Comparison of ENCODE assay signal across 29 cellular contexts in the genomic region with DNA sequence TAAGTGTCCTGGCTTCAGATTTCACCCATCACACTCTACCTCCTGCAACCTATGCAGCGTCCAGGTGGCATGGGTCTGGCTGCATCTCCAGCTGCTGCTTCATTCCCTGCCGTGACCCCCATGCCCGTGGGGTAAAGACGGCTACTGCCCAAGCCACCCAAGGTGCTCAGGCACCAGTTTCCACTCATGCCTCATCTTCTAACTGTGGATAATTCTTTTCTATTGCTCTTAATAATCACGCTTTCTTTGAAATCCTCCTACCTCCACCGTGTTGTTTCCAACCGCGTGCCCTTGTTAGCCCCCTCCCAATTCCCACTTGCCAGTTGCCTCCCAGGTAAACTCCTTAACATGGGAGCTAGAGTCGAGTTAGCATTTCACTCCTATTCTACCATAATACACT.
"Had no signal": no experiment of that assay in that cellular context is flagged by ENCODE, and none has a peak within 500 bp of the region (broad histone marks: within the 10 kb centered on the region; RNA-seq: fewer than 3 reads in every experiment).

No MANE protein-coding gene starts in this region.

- H3K4me1 Mint-ChIP-seq: nephron progenitor cell; stimulated activated effector memory CD8-positive, alpha-beta T cell treated with anti-CD3 and anti-CD28 coated beads, Interleukin-12 subunit alpha, Interleukin-12 subunit beta, amount 100 ng/mL, for 72 hours; stimulated activated naive B cell treated with anti-CD40 and anti-IgM and Interleukin-4, amounts not matched to agents 10 μg/mL and 1 μg/mL and 100 μg/mL, for 72 hours had no signal

- H3K9ac ChIP-seq: neural progenitor cell, parathyroid adenoma had no signal

- ATAC-seq: natural killer cell treated with Interleukin-12 subunit alpha and Interleukin-12 subunit beta and Interleukin-15 and Interleukin-18, amount 100 ng/mL, for 72 hours; psoas muscle; right cardiac atrium; right lobe of liver; stimulated activated effector memory CD8-positive, alpha-beta T cell treated with anti-CD3 and anti-CD28 coated beads, Interleukin-12 subunit alpha, Interleukin-12 subunit beta, amount 100 ng/mL, for 72 hours had no signal

- H2AFZ ChIP-seq: neural progenitor cell, parathyroid adenoma had no signal

- H3K4me3 ChIP-seq: neural progenitor cell, ovary, psoas muscle, right lobe of liver, sigmoid colon, stomach, thoracic aorta, thyroid gland, tibial nerve, upper lobe of left lung, vagina had no signal

- H3K4me2 ChIP-seq: neural progenitor cell had no signal

- H3K79me2 ChIP-seq: parathyroid adenoma had no signal

- H3K36me3 ChIP-seq: neural progenitor cell, ovary, right lobe of liver, sigmoid colon, stomach, thoracic aorta, thyroid gland, tibial nerve, upper lobe of left lung, vagina had no signal

- H3K9me3 ChIP-seq: ovary, psoas muscle, right lobe of liver, stomach, thoracic aorta, thyroid gland, upper lobe of left lung, vagina had no signal

- H3K4me1 ChIP-seq: psoas muscle, right lobe of liver, sigmoid colon, stomach, thyroid gland, tibial nerve, upper lobe of left lung, vagina had no signal

- FAIRE-seq: small intestine, urothelium cell line had no signal

- H3K36me3 Mint-ChIP-seq: neural progenitor cell; stimulated activated effector memory CD8-positive, alpha-beta T cell treated with anti-CD3 and anti-CD28 coated beads, Interleukin-12 subunit alpha, Interleukin-12 subunit beta, amount 100 ng/mL, for 72 hours; stimulated activated naive B cell treated with anti-CD40 and anti-IgM and Interleukin-4, amounts not matched to agents 10 μg/mL and 1 μg/mL and 100 μg/mL, for 72 hours had no signal

- H3K4me3 Mint-ChIP-seq: natural killer cell treated with Interleukin-12 subunit alpha and Interleukin-12 subunit beta and Interleukin-15 and Interleukin-18, amount 100 ng/mL, for 72 hours; nephron progenitor cell; neural progenitor cell; stimulated activated effector memory CD8-positive, alpha-beta T cell treated with anti-CD3 and anti-CD28 coated beads, Interleukin-12 subunit alpha, Interleukin-12 subunit beta, amount 100 ng/mL, for 72 hours; stimulated activated naive B cell treated with anti-CD40 and anti-IgM and Interleukin-4, amounts not matched to agents 10 μg/mL and 1 μg/mL and 100 μg/mL, for 72 hours; stimulated activated naive CD8-positive, alpha-beta T cell treated with anti-CD3 and anti-CD28 coated beads, Interleukin-15, Interleukin-2, amounts not matched to agents 100 ng/mL and 50 ng/mL, for 24 hours had no signal

- H3K27ac Mint-ChIP-seq: natural killer cell treated with Interleukin-12 subunit alpha and Interleukin-12 subunit beta and Interleukin-15 and Interleukin-18, amount 100 ng/mL, for 72 hours; nephron progenitor cell; neural progenitor cell; progenitor cell of endocrine pancreas; stimulated activated effector memory CD8-positive, alpha-beta T cell treated with anti-CD3 and anti-CD28 coated beads, Interleukin-12 subunit alpha, Interleukin-12 subunit beta, amount 100 ng/mL, for 72 hours; stimulated activated naive B cell treated with anti-CD40 and anti-IgM and Interleukin-4, amounts not matched to agents 10 μg/mL and 1 μg/mL and 100 μg/mL, for 72 hours; stimulated activated naive CD8-positive, alpha-beta T cell treated with anti-CD3 and anti-CD28 coated beads, Interleukin-15, Interleukin-2, amounts not matched to agents 100 ng/mL and 50 ng/mL, for 24 hours had no signal

- DNase-seq: nephron progenitor cell; occipital lobe; ovary; posterior cingulate gyrus; psoas muscle; right cardiac atrium; right lobe of liver; sigmoid colon; small intestine; stimulated activated CD4-positive, alpha-beta T cell treated with anti-CD3 and anti-CD28 coated beads, Interleukin-15, amount 100 ng/mL, for 24 hours; stimulated activated CD4-positive, alpha-beta T cell treated with anti-CD3 and anti-CD28 coated beads, Interleukin-2, amount 100 ng/mL, for 24 hours; stimulated activated CD4-positive, alpha-beta T cell treated with anti-CD3 and anti-CD28 coated beads, Interleukin-2, amount 100 ng/mL, for 48 hours; stimulated activated CD4-positive, alpha-beta T cell treated with anti-CD3 and anti-CD28 coated beads, Interleukin-4, amount 100 ng/mL, for 24 hours; stimulated activated naive B cell treated with anti-CD40 and anti-IgM and Interleukin-4, amounts not matched to agents 10 μg/mL and 1 μg/mL and 100 μg/mL, for 72 hours; stimulated activated naive CD4-positive, alpha-beta T cell treated with Interleukin-2 at 50 U/mL for 16 hours; stomach; thyroid gland; trophoblast cell; upper lobe of left lung had no signal

- H3K27ac ChIP-seq: neural progenitor cell, ovary, parathyroid adenoma, psoas muscle, right lobe of liver, sigmoid colon, stomach, thoracic aorta, thyroid gland, tibial nerve, upper lobe of left lung, vagina had no signal

- H3K9me3 Mint-ChIP-seq: natural killer cell treated with Interleukin-12 subunit alpha and Interleukin-12 subunit beta and Interleukin-15 and Interleukin-18, amount 100 ng/mL, for 72 hours; stimulated activated effector memory CD8-positive, alpha-beta T cell treated with anti-CD3 and anti-CD28 coated beads, Interleukin-12 subunit alpha, Interleukin-12 subunit beta, amount 100 ng/mL, for 72 hours had no signal

- H3K27me3 Mint-ChIP-seq: natural killer cell treated with Interleukin-12 subunit alpha and Interleukin-12 subunit beta and Interleukin-15 and Interleukin-18, amount 100 ng/mL, for 72 hours; stimulated activated naive B cell treated with anti-CD40 and anti-IgM and Interleukin-4, amounts not matched to agents 10 μg/mL and 1 μg/mL and 100 μg/mL, for 72 hours; stimulated activated naive CD8-positive, alpha-beta T cell treated with anti-CD3 and anti-CD28 coated beads, Interleukin-15, Interleukin-2, amounts not matched to agents 100 ng/mL and 50 ng/mL, for 24 hours had no signal

- H3K27me3 ChIP-seq: neural progenitor cell, ovary, right lobe of liver, sigmoid colon, thyroid gland, tibial nerve, upper lobe of left lung, vagina had no signal
